Comparison of ENCODE assay signal across 30 cellular contexts in the genomic region with DNA sequence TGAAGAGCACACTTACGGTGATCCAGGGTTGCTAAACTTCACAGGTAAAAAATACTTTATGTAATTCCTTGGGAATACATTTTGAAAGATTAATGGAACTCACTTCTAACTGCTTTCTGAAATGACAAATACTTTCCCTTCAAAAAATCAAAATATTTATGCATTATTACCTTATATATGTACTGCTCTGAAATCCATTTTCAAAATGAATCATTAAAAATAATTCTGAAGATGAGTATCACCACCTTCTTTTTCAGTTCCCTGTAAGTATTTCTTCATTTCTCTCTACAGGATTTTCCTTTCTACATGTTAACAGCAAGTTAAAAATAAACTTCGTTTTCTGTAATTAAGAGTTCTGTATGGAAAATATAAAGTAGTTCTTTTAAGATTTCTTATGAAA.
"Had no signal": no experiment of that assay in that cellular context is flagged by ENCODE, and none has a peak within 500 bp of the region (broad histone marks: within the 10 kb centered on the region; RNA-seq: fewer than 3 reads in every experiment).

No MANE protein-coding gene starts in this region.

- ATAC-seq: activated CD4-positive, CD25-positive, alpha-beta regulatory T cell treated with anti-CD3 and anti-CD28 coated beads, Interleukin-2, amount 50 U/mL, for 24 hours; activated CD8-positive, alpha-beta T cell treated with anti-CD3 and anti-CD28 coated beads for 36 hours; activated naive CD8-positive, alpha-beta T cell treated with anti-CD3 and anti-CD28 coated beads, Interleukin-2, amount 50 U/mL, for 24 hours; activated T-cell treated with anti-CD3 and anti-CD28 coated beads, Interleukin-2, amount 50 U/mL, for 4 hours; activated T-helper 17 cell treated with anti-CD3 and anti-CD28 coated beads, Interleukin-2, amount 50 U/mL, for 72 hours; body of pancreas; T-helper 17 cell had no signal

- FAIRE-seq: endometrium, endothelial cell of umbilical vein had no signal

- DNase-seq: activated B cell treated with CpG ODN at 0.5 μM for 24 hours; activated CD4-positive, alpha-beta T cell treated with anti-CD3 and anti-CD28 coated beads for 48 hours; activated CD4-positive, alpha-beta T cell treated with anti-CD3 and anti-CD28 coated beads, Interleukin-2, amount 50 U/mL, for 1 hour; activated CD4-positive, alpha-beta T cell treated with anti-CD3 and anti-CD28 coated beads, Interleukin-2, amount 50 U/mL, for 48 hours; activated CD8-positive, alpha-beta memory T cell treated with anti-CD3 and anti-CD28 coated beads for 24 hours; activated CD8-positive, alpha-beta T cell treated with anti-CD3 and anti-CD28 coated beads for 36 hours; activated effector memory CD4-positive, alpha-beta T cell treated with Interleukin-2 at 50 U/mL for 16 hours; activated gamma-delta T cell treated with Interleukin-2 at 50 U/mL for 16 hours; activated naive CD4-positive, alpha-beta T cell treated with anti-CD3 and anti-CD28 coated beads, Interleukin-2, amount 50 U/mL, for 16 hours; activated naive CD4-positive, alpha-beta T cell treated with Interleukin-2 at 50 U/mL for 16 hours; activated naive CD8-positive, alpha-beta T cell treated with anti-CD3 and anti-CD28 coated beads, Interleukin-2, amount 50 U/mL, for 24 hours; activated T-cell treated with anti-CD3 and anti-CD28 coated beads, Interleukin-2, amount 50 U/mL, for 4 hours; adrenal gland; amygdala; aorta; body of pancreas; central memory CD4-positive, alpha-beta T cell; cerebellar nuclear complex; colonic mucosa; effector CD8-positive, alpha-beta T cell; esophagus squamous epithelium; foreskin melanocyte; head of caudate nucleus; T-helper 17 cell; T1000; WERI-Rb-1 had no signal
